12 cellular contexts compared by ENCODE assay signal in the genomic region with DNA sequence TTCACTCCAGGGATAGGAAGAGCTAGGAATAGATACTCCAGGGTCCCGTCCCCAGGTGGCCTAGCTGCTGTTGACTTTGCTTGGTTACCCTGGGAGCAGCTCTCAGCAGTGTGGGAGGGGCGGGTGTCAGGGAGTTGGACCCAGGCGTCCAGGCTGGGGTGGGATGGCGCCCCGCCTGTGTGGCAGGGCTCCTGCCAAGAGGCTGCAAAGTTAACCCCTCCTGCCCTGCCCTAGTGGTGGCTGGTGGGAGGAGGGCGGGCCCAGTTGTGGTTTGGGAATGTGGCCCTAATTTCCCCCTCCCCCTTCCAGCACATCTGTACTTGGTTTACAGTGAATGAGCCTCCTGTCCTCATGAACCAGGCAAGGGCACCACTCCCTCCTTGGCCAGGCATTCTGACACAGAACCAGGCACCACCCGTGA. TPM values are rescaled to one million over a fixed set of nuclear protein-coding genes. Genes with fewer than 3 reads are reported as not detected.
A peak's percentile ranks its signal among the peaks of the same experiment; 100 is the strongest.
DNase-seq lines count a peak whose midpoint lies in the region; ATAC-seq lines count a peak whose summit lies in the region.
"Had no signal": no experiment of that assay in that cellular context is flagged by ENCODE, and none has a peak within 500 bp of the region (broad histone marks: within the 10 kb centered on the region; RNA-seq: fewer than 3 reads in every experiment).

No MANE protein-coding gene starts in this region.

- no peaks in the 10 kb centered on the region for H3K9me3 Mint-ChIP-seq in activated T-helper 17 cell treated with anti-CD3 and anti-CD28 coated beads, Interleukin-2, amount 50 U/mL, for 72 hours
- H3K9me3 Mint-ChIP-seq in stimulated activated memory B cell treated with anti-CD40 and anti-IgM and Interleukin-4, amounts not matched to agents 10 μg/mL and 1 μg/mL and 100 μg/mL, for 72 hours, result no peaks in the 10 kb centered on the region

- peak overlapping the region; percentile 77 for H3K27ac Mint-ChIP-seq in activated T-helper 17 cell treated with anti-CD3 and anti-CD28 coated beads, Interleukin-2, amount 50 U/mL, for 72 hours
- H3K27ac Mint-ChIP-seq in stimulated activated memory B cell treated with anti-CD40 and anti-IgM and Interleukin-4, amounts not matched to agents 10 μg/mL and 1 μg/mL and 100 μg/mL, for 72 hours, result peak overlapping the region; percentile 74

- peaks cover 16% of the 10 kb centered on the region for H3K36me3 Mint-ChIP-seq in activated T-helper 17 cell treated with anti-CD3 and anti-CD28 coated beads, Interleukin-2, amount 50 U/mL, for 72 hours (ENCODE audit: low read depth)
- peaks cover 7% of the 10 kb centered on the region for H3K36me3 Mint-ChIP-seq in stimulated activated memory B cell treated with anti-CD40 and anti-IgM and Interleukin-4, amounts not matched to agents 10 μg/mL and 1 μg/mL and 100 μg/mL, for 72 hours

- peaks cover 48% of the 10 kb centered on the region for H3K4me1 Mint-ChIP-seq in activated T-helper 17 cell treated with anti-CD3 and anti-CD28 coated beads, Interleukin-2, amount 50 U/mL, for 72 hours
- H3K4me1 Mint-ChIP-seq in stimulated activated memory B cell treated with anti-CD40 and anti-IgM and Interleukin-4, amounts not matched to agents 10 μg/mL and 1 μg/mL and 100 μg/mL, for 72 hours, result peaks cover 53% of the 10 kb centered on the region

- H3K4me3 ChIP-seq in H7 (ENCODE audit: insufficient read depth, low read depth, low read length) (no peak overlapping the region), iPS-18c (ENCODE audit: insufficient read depth, low read depth, low read length) (peak overlapping the region; percentile 29; the same call in 1 of the 2 replicates)

- peaks cover 7% of the 10 kb centered on the region for H3K27me3 ChIP-seq in H7 (ENCODE audit: control insufficient read depth, insufficient read depth, low read length)

- no peaks in the 10 kb centered on the region for H3K36me3 ChIP-seq in H7 (replicated peaks; ENCODE audit: control insufficient read depth, insufficient read depth, low read length)

- ATAC-seq in activated T-helper 17 cell treated with anti-CD3 and anti-CD28 coated beads, Interleukin-2, amount 50 U/mL, for 72 hours (replicated peaks), result no peak
- ATAC-seq in stimulated activated memory B cell treated with anti-CD40 and anti-IgM and Interleukin-4, amounts not matched to agents 10 μg/mL and 1 μg/mL and 100 μg/mL, for 72 hours, result no peak
- ATAC-seq in HG03469 (IDR thresholded peaks at IDR 0.05; ENCODE audit: unreplicated experiment) (no peak), HG03378 (IDR thresholded peaks at IDR 0.05; ENCODE audit: unreplicated experiment) (no peak)

- H3K4me3 Mint-ChIP-seq in activated T-helper 17 cell treated with anti-CD3 and anti-CD28 coated beads, Interleukin-2, amount 50 U/mL, for 72 hours, result peak overlapping the region; percentile 86
- H3K4me3 Mint-ChIP-seq in stimulated activated memory B cell treated with anti-CD40 and anti-IgM and Interleukin-4, amounts not matched to agents 10 μg/mL and 1 μg/mL and 100 μg/mL, for 72 hours, result no peak overlapping the region

- no peaks in the 10 kb centered on the region for H3K27me3 Mint-ChIP-seq in activated T-helper 17 cell treated with anti-CD3 and anti-CD28 coated beads, Interleukin-2, amount 50 U/mL, for 72 hours
- no peaks in the 10 kb centered on the region for H3K27me3 Mint-ChIP-seq in stimulated activated memory B cell treated with anti-CD40 and anti-IgM and Interleukin-4, amounts not matched to agents 10 μg/mL and 1 μg/mL and 100 μg/mL, for 72 hours

- DNase-seq in H7 (peak; percentile 76), NCI-H1417 treated with DMSO at 0.1 percent for 48 hours (lab: John Stamatoyannopoulos, UW) (no peak)
- DNase-seq: effector CD4-positive, alpha-beta T cell; NCI-H2081; SHP77; stimulated activated CD4-positive, alpha-beta T cell treated with anti-CD3 and anti-CD28 coated beads, Interleukin-1b, Interleukin-23, amount 100 ng/mL, for 48 hours had no signal

- peaks cover 3% of the 10 kb centered on the region for H3K9me3 ChIP-seq in iPS-18c (ENCODE audit: control insufficient read depth, insufficient read depth, low read length)

RNA-seq across cellular contexts. Expression of a gene that starts 1.7 kb away (rescaled TPM):
- 50.1 and 58.1 TPM in 2 replicates for total RNA-seq in H7 (2014; rRNA removed; shearing (Covaris generic))
- 10 to 100 TPM; 28.5 to 58.3 TPM for total RNA-seq in activated T-helper 17 cell treated with anti-CD3 and anti-CD28 coated beads, Interleukin-2, amount 50 U/mL, for 72 hours

RNA-seq across cellular contexts. Expression of a gene that starts 26.6 kb away (rescaled TPM):
- 0.30 and 0.52 TPM in 2 replicates for total RNA-seq in H7 (2014; rRNA removed; shearing (Covaris generic))
- 100 to 1,000 TPM; 183 to 187 TPM for total RNA-seq in activated T-helper 17 cell treated with anti-CD3 and anti-CD28 coated beads, Interleukin-2, amount 50 U/mL, for 72 hours
- total RNA-seq: lung microvascular endothelial cell had no signal

RNA-seq across cellular contexts. Expression of a gene that starts 34.4 kb away (rescaled TPM):
- total RNA-seq in H7 (2014; rRNA removed; shearing (Covaris generic)), result 43.6 and 46.2 TPM in 2 replicates
- total RNA-seq in activated T-helper 17 cell treated with anti-CD3 and anti-CD28 coated beads, Interleukin-2, amount 50 U/mL, for 72 hours, result 10 to 100 TPM; 80.1 to 92.1 TPM

RNA-seq across cellular contexts. Expression of a gene that starts 53.0 kb away (rescaled TPM):
- 3.0 and 3.4 TPM in 2 replicates for total RNA-seq in H7 (2014; rRNA removed; shearing (Covaris generic))
- total RNA-seq in activated T-helper 17 cell treated with anti-CD3 and anti-CD28 coated beads, Interleukin-2, amount 50 U/mL, for 72 hours, result 10 to 100 TPM; 29.8 to 43.5 TPM

RNA-seq across cellular contexts. Expression of a gene that starts 53.2 kb away (rescaled TPM):
- total RNA-seq in H7 (2014; rRNA removed; shearing (Covaris generic)), result 8.7 and 9.1 TPM in 2 replicates
- 10 to 100 TPM; 41.8 to 42.3 TPM for total RNA-seq in activated T-helper 17 cell treated with anti-CD3 and anti-CD28 coated beads, Interleukin-2, amount 50 U/mL, for 72 hours

Comparison
In these comparisons a context has a peak if more than half of its experiments do, and no peak if none do; other contexts are left out.
1. RNA of a gene that starts 26.6 kb away (total RNA-seq): 183 to 187 TPM in activated T-helper 17 cell treated with anti-CD3 and anti-CD28 coated beads, Interleukin-2, amount 50 U/mL, for 72 hours; 0.30 to 0.52 TPM in H7; every median in the first group is over 100 times any median in the second.